9 cellular contexts compared by ENCODE assay signal in genomic region chr1:11478571-11479374, GRCh38. TPM values are rescaled to one million over a fixed set of nuclear protein-coding genes. Genes with fewer than 3 reads are reported as not detected.
DNase-seq lines count a peak whose midpoint lies in the region; ATAC-seq, FAIRE-seq and TF ChIP-seq lines count a peak whose summit lies in the region.
"Had no signal": no experiment of that assay in that cellular context is flagged by ENCODE, and none has a peak within 500 bp of the region (broad histone marks: within the 10 kb centered on the region; RNA-seq: fewer than 3 reads in every experiment).

Gene DISP3 (plus strand): TSS chr1:11479155. CDS start chr1:11500993, 21,838 bp downstream.

- peak; percentile 74 for ATAC-seq in activated naive CD8-positive, alpha-beta T cell treated with anti-CD3 and anti-CD28 coated beads, Interleukin-2, amount 10 ng/mL, durations not matched to agents 7 days and 5 days (ENCODE audit: low read depth)
- peak; percentile 81 to 87 for ATAC-seq in left cardiac atrium

- H3K4me1 ChIP-seq in GM23248 (ENCODE audit: insufficient read depth) (no peaks in the 10 kb centered on the region), MM.1S (ENCODE audit: low read length) (no peaks in the 10 kb centered on the region)

- H4K20me1 ChIP-seq in GM23248 (ENCODE audit: insufficient read depth) (no peaks in the 10 kb centered on the region), MM.1S (ENCODE audit: insufficient read depth, low read length) (no peaks in the 10 kb centered on the region)

- H3K9ac ChIP-seq in GM23248 (peak within 1 kb of the TSS; percentile 48; the same call in 1 of the 2 replicates), MM.1S (ENCODE audit: low read length) (peak within 1 kb of the TSS; percentile 88)

- peak within 1 kb of the TSS; percentile 66 for H3K4me3 ChIP-seq in GM23248
- H3K4me3 ChIP-seq in MM.1S (ENCODE audit: low read length): peak within 1 kb of the TSS; percentile 70

- H3K27me3 Mint-ChIP-seq in activated naive CD8-positive, alpha-beta T cell treated with anti-CD3 and anti-CD28 coated beads, Interleukin-2, amount 10 ng/mL, durations not matched to agents 7 days and 5 days: peaks cover 36% of the 10 kb centered on the region

- H3K4me3 Mint-ChIP-seq in activated naive CD8-positive, alpha-beta T cell treated with anti-CD3 and anti-CD28 coated beads, Interleukin-2, amount 10 ng/mL, durations not matched to agents 7 days and 5 days: peak within 1 kb of the TSS; percentile 67

- DNase-seq in DMS53 treated with DMSO at 0.1 percent for 48 hours (lab: John Stamatoyannopoulos, UW; ENCODE audit: unreplicated experiment): peak; percentile 33
- DNase-seq in GM23248: peak; percentile 57
- peak; percentile 82 for DNase-seq in MM.1S
- DNase-seq in SKM-1 (lab: John Stamatoyannopoulos, UW; ENCODE audit: unreplicated experiment): peak; percentile 8
- DNase-seq in activated naive CD8-positive, alpha-beta T cell treated with anti-CD3 and anti-CD28 coated beads, Interleukin-2, amount 10 ng/mL, durations not matched to agents 7 days and 5 days: peak; percentile 86
- peak; percentile 59 for DNase-seq in left cardiac atrium
- DNase-seq in putamen (ENCODE audit: low spot score): peak; percentile 84
- DNase-seq in urothelium cell line (ENCODE audit: low spot score): peak; percentile 96

- no peaks in the 10 kb centered on the region for H3K9me3 Mint-ChIP-seq in activated naive CD8-positive, alpha-beta T cell treated with anti-CD3 and anti-CD28 coated beads, Interleukin-2, amount 10 ng/mL, durations not matched to agents 7 days and 5 days

- POLR2A ChIA-PET in activated naive CD8-positive, alpha-beta T cell treated with anti-CD3 and anti-CD28 coated beads, Interleukin-2, amount 10 ng/mL, durations not matched to agents 7 days and 5 days (lab: Charles Lee): interaction anchor here (1.0 kb wide), 1 partner anchor 203 kb away, joined by 3 read pairs; no protein-coding TSS in a partner anchor

- in situ Hi-C loops in GM23248 (cut with MboI): no loop called here

- peaks cover 5% of the 10 kb centered on the region for H3K4me1 Mint-ChIP-seq in activated naive CD8-positive, alpha-beta T cell treated with anti-CD3 and anti-CD28 coated beads, Interleukin-2, amount 10 ng/mL, durations not matched to agents 7 days and 5 days

- H3K9me3 ChIP-seq in GM23248 (ENCODE audit: low read depth) (no peaks in the 10 kb centered on the region), MM.1S (replicated peaks; ENCODE audit: insufficient read depth, low read length) (no peaks in the 10 kb centered on the region)

- WGBS in GM23248 (ENCODE audit: low coverage in 1 of 2, low lambda C conversion rate in 2 of 2, missing lambda C conversion rate in 2 of 2), 2 experiments: 2% methylated on average over 53 to 59 of the region's 96 CpGs

- H3K27ac ChIP-seq in GM23248 (no peak within 1 kb of the TSS), MM.1S (ENCODE audit: low read length) (peak within 1 kb of the TSS; percentile 42; the same call in 1 of the 2 replicates)

- H3F3A ChIP-seq in GM23248 (ENCODE audit: insufficient read depth): no peaks in the 10 kb centered on the region
- H3F3A ChIP-seq in MM.1S (ENCODE audit: insufficient read depth, low read length): no peaks in the 10 kb centered on the region

- H3K4me2 ChIP-seq in GM23248 (ENCODE audit: unreplicated experiment) (peak within 1 kb of the TSS; percentile 49), MM.1S (ENCODE audit: low read depth, low read length) (peak within 1 kb of the TSS; percentile 81)

- H3K36me3 ChIP-seq in GM23248 (ENCODE audit: low read depth) (no peaks in the 10 kb centered on the region), MM.1S (replicated peaks; ENCODE audit: insufficient read depth, low read length) (no peaks in the 10 kb centered on the region)

- H3K27me3 ChIP-seq in GM23248 (replicated peaks; ENCODE audit: insufficient read depth): peaks cover 16% of the 10 kb centered on the region
- H3K27me3 ChIP-seq in MM.1S (replicated peaks; ENCODE audit: insufficient read depth, low read length): peaks cover 79% of the 10 kb centered on the region

- H3K9me2 ChIP-seq in GM23248 (ENCODE audit: insufficient read depth): no peaks in the 10 kb centered on the region
- no peaks in the 10 kb centered on the region for H3K9me2 ChIP-seq in MM.1S (replicated peaks; ENCODE audit: insufficient read depth, low read length)

- H3K79me2 ChIP-seq in GM23248 (ENCODE audit: insufficient read depth): no peaks in the 10 kb centered on the region
- no peaks in the 10 kb centered on the region for H3K79me2 ChIP-seq in MM.1S (ENCODE audit: low read length)

- TF ChIP-seq CTCF in MM.1S (IDR thresholded peaks at IDR 0.05; ENCODE audit: low read length): peak; percentile 65

- no peak within 1 kb of the TSS for H3K27ac Mint-ChIP-seq in activated naive CD8-positive, alpha-beta T cell treated with anti-CD3 and anti-CD28 coated beads, Interleukin-2, amount 10 ng/mL, durations not matched to agents 7 days and 5 days

- H2AFZ ChIP-seq in GM23248 (peak within 1 kb of the TSS; percentile 70), MM.1S (ENCODE audit: low read length) (peak within 1 kb of the TSS; percentile 74)

- FAIRE-seq in urothelium cell line (lab: Jason Lieb, UNC): peak; percentile 27

- intact Hi-C loops in left cardiac atrium (cut with DNase I): no loop called here

- no peaks in the 10 kb centered on the region for H3K36me3 Mint-ChIP-seq in activated naive CD8-positive, alpha-beta T cell treated with anti-CD3 and anti-CD28 coated beads, Interleukin-2, amount 10 ng/mL, durations not matched to agents 7 days and 5 days

RNA-seq across cellular contexts. Expression of gene DISP3, which starts in this region (rescaled TPM):
- not detected in 2 replicates for total RNA-seq in GM23248 (2014; rRNA removed; shearing (Covaris generic))
- not detected in 2 replicates for polyA plus RNA-seq in GM23248 (2016; fragmentation: Nextera tagmentation; extraction: Ambion mirVana)
- under 1 TPM; 0.44 to 0.60 TPM for total RNA-seq in activated naive CD8-positive, alpha-beta T cell treated with anti-CD3 and anti-CD28 coated beads, Interleukin-2, amount 10 ng/mL, durations not matched to agents 7 days and 5 days
- under 1 TPM; 0.05 to 0.06 TPM for total RNA-seq in left cardiac atrium
- total RNA-seq: subcutaneous adipose tissue had no signal

Comparison
In these comparisons a context has a peak if more than half of its experiments do, and no peak if none do; other contexts are left out.
1. Peak in DNase-seq, H3K4me3 ChIP-seq, H3K9ac ChIP-seq and H3K4me2 ChIP-seq in GM23248; RNA of the gene not detected or under 1 TPM.
2. Peak in DNase-seq and ATAC-seq in activated naive CD8-positive, alpha-beta T cell treated with anti-CD3 and anti-CD28 coated beads, Interleukin-2, amount 10 ng/mL, durations not matched to agents 7 days and 5 days; RNA of the gene not detected or under 1 TPM.
3. Peak in DNase-seq and ATAC-seq in left cardiac atrium; RNA of the gene not detected or under 1 TPM.
4. DNase-seq: peak in every context shown above with its lines; median percentile 96 in urothelium cell line; 86 in activated naive CD8-positive, alpha-beta T cell treated with anti-CD3 and anti-CD28 coated beads, Interleukin-2, amount 10 ng/mL, durations not matched to agents 7 days and 5 days; 84 in putamen; 82 in MM.1S; 59 in left cardiac atrium; 57 in GM23248; 33 in DMS53 treated with DMSO at 0.1 percent for 48 hours; 8 in SKM-1.